Comparison of ENCODE assay signal across 24 cellular contexts in genomic region chr6:110828396-110828795, GRCh38. TPM values are rescaled to one million over a fixed set of nuclear protein-coding genes. Genes with fewer than 3 reads are reported as not detected.
A peak's percentile ranks its signal among the peaks of the same experiment; 100 is the strongest.
DNase-seq lines count a peak whose midpoint lies in the region; ATAC-seq and TF ChIP-seq lines count a peak whose summit lies in the region.
"Had no signal": no experiment of that assay in that cellular context is flagged by ENCODE, and none has a peak within 500 bp of the region (broad histone marks: within the 10 kb centered on the region; RNA-seq: fewer than 3 reads in every experiment).

No MANE protein-coding gene starts in this region.

- no peak for TF ChIP-seq CTCF in esophagus squamous epithelium (IDR thresholded peaks at IDR 0.05)
- no peak for TF ChIP-seq CTCF in omental fat pad (IDR thresholded peaks at IDR 0.05)
- no peak for TF ChIP-seq CTCF in suprapubic skin (IDR thresholded peaks at IDR 0.05)
- TF ChIP-seq CTCF in sigmoid colon (IDR thresholded peaks at IDR 0.05) = no peak

- no peak for TF ChIP-seq EP300 in suprapubic skin (IDR thresholded peaks at IDR 0.05)
- TF ChIP-seq EP300 in sigmoid colon (IDR thresholded peaks at IDR 0.05) = no peak

- ATAC-seq in omental fat pad (ENCODE audit: low FRiP score) = peak; percentile 51
- ATAC-seq in GM18502 (IDR thresholded peaks at IDR 0.05; ENCODE audit: poor library complexity, unreplicated experiment) = no peak
- ATAC-seq: mucosa of descending colon, sciatic nerve had no signal

- peak overlapping the region; percentile 62 to 76 (median 69) for H3K27ac ChIP-seq in esophagus squamous epithelium
- no peak overlapping the region for H3K27ac ChIP-seq in suprapubic skin
- H3K27ac ChIP-seq in sigmoid colon = no peak overlapping the region
- H3K27ac ChIP-seq: SK-N-MC, uterus, VCaP had no signal

- TF ChIP-seq POLR2A in esophagus squamous epithelium (IDR thresholded peaks at IDR 0.05) (no peak), suprapubic skin (IDR thresholded peaks at IDR 0.05) (no peak), sigmoid colon (IDR thresholded peaks at IDR 0.05) (no peak)

- intact Hi-C loops in esophagus squamous epithelium (cut with DNase I) (no loop called here), sigmoid colon (cut with DNase I) (no loop called here)

- H3K36me3 ChIP-seq in esophagus squamous epithelium = no peaks in the 10 kb centered on the region
- H3K36me3 ChIP-seq in suprapubic skin = no peaks in the 10 kb centered on the region
- H3K36me3 ChIP-seq in sigmoid colon = no peaks in the 10 kb centered on the region
- H3K36me3 ChIP-seq: uterus had no signal

- WGBS in esophagus squamous epithelium, 2 donors = 22 to 23% methylated on average over 1 of the region's 1 CpG
- 38% methylated on average over 1 of the region's 1 CpG for WGBS in suprapubic skin
- WGBS in sigmoid colon, 2 donors = 41 to 66% methylated on average over 1 of the region's 1 CpG

- H3K27me3 ChIP-seq in esophagus squamous epithelium = no peaks in the 10 kb centered on the region
- no peaks in the 10 kb centered on the region for H3K27me3 ChIP-seq in suprapubic skin
- no peaks in the 10 kb centered on the region for H3K27me3 ChIP-seq in sigmoid colon
- H3K27me3 ChIP-seq: uterus had no signal

- peak; percentile 5 for DNase-seq in Ammon's horn (ENCODE audit: low spot score)
- DNase-seq in LHCN-M2 (ENCODE audit: low read depth) = peak; percentile 18
- DNase-seq in esophagus squamous epithelium (lab: John Stamatoyannopoulos, UW) = no peak
- DNase-seq in omental fat pad (ENCODE audit: low spot score) = no peak
- no peak for DNase-seq in suprapubic skin (ENCODE audit: low spot score in 2 of 2)
- no peak for DNase-seq in sigmoid colon
- no peak for DNase-seq in amniotic stem cell (lab: John Stamatoyannopoulos, UW)
- DNase-seq: activated CD4-positive, alpha-beta T cell treated with anti-CD3 and anti-CD28 coated beads, Interleukin-2, amount 10 ng/mL, durations not matched to agents 24 days and 14 days; CD4-positive, alpha-beta T cell; cerebellar nuclear complex; effector CD8-positive, alpha-beta T cell; hippocampal formation; Karpas-422; mucosa of descending colon; NCI-H1092 treated with DMSO at 0.1 percent for 48 hours; NCI-H2081; NCI-H446 treated with DMSO at 0.1 percent for 48 hours; NK-92 treated with Interleukin-12 subunit alpha and Interleukin-12 subunit beta, amount 100 ng/mL, for 24 hours; substantia nigra; uterus had no signal

- H3K4me3 ChIP-seq in esophagus squamous epithelium (no peak overlapping the region), suprapubic skin (no peak overlapping the region), sigmoid colon (no peak overlapping the region)
- H3K4me3 ChIP-seq: mucosa of descending colon, SK-N-MC, uterus had no signal

- H3K9me3 ChIP-seq in esophagus squamous epithelium (no peaks in the 10 kb centered on the region), suprapubic skin (no peaks in the 10 kb centered on the region), sigmoid colon (no peaks in the 10 kb centered on the region)
- H3K9me3 ChIP-seq: mucosa of descending colon, uterus had no signal

- H3K4me1 ChIP-seq in esophagus squamous epithelium (peaks cover 0 to 22% (median 7%) of the 10 kb centered on the region in 3 donors), suprapubic skin (no peaks in the 10 kb centered on the region), sigmoid colon (peaks cover 0 to 5% (median 3%) of the 10 kb centered on the region in 4 donors)
- H3K4me1 ChIP-seq: uterus had no signal

RNA-seq across cellular contexts. Expression of gene CDK19, which starts 13.1 kb away (rescaled TPM):
- total RNA-seq in LHCN-M2 (2014; rRNA removed) (13.7 and 18.2 TPM in 2 replicates), esophagus squamous epithelium (10 to 100 TPM; 10.8 to 13.2 (median 12.1) TPM), omental fat pad (10 to 100 TPM in 1 of 4 donors, 1 to 10 TPM in 3; 7.8 to 15.0 (median 9.8) TPM), suprapubic skin (10 to 100 TPM; 14.1 to 20.6 (median 19.4) TPM), sigmoid colon (10 to 100 TPM; 12.1 to 17.8 (median 14.5) TPM)
- polyA plus RNA-seq in LHCN-M2 (2012) = 5.6 TPM
- polyA plus RNA-seq in sigmoid colon = 10 to 100 TPM in 1 of 3 donors, 1 to 10 TPM in 2; 6.7 to 10.1 (median 7.8) TPM

RNA-seq across cellular contexts. Expression of gene AMD1, which starts 46.2 kb away (rescaled TPM):
- 132 and 139 TPM in 2 replicates for total RNA-seq in LHCN-M2 (2014; rRNA removed)
- 25.5 TPM for polyA plus RNA-seq in LHCN-M2 (2012)
- 100 to 1,000 TPM in 2 of 4 donors, 10 to 100 TPM in 2; 53.6 to 116 (median 103) TPM for total RNA-seq in esophagus squamous epithelium
- total RNA-seq in omental fat pad = 100 to 1,000 TPM in 2 of 4 donors, 10 to 100 TPM in 2; 66.0 to 229 (median 90.0) TPM
- 10 to 100 TPM; 55.4 to 75.7 (median 69.3) TPM for total RNA-seq in suprapubic skin
- 10 to 100 TPM; 44.6 to 74.2 (median 71.4) TPM for total RNA-seq in sigmoid colon
- polyA plus RNA-seq in sigmoid colon = 10 to 100 TPM; 45.0 to 64.7 (median 45.3) TPM

Comparison
In these comparisons a context has a peak if more than half of its experiments do, and no peak if none do; other contexts are left out.
1. DNase-seq: peak in Ammon's horn (single experiment) and LHCN-M2 (single experiment); none in esophagus squamous epithelium (single experiment), omental fat pad (single experiment), suprapubic skin (0 of 2), sigmoid colon (single experiment) and amniotic stem cell (single experiment).
2. H3K27ac ChIP-seq: peak in esophagus squamous epithelium (4 of 4); none in suprapubic skin (single experiment) and sigmoid colon (0 of 4).